8 cellular contexts compared by ENCODE assay signal in genomic region chr13:48411281-48412099, GRCh38. TPM values are rescaled to one million over a fixed set of nuclear protein-coding genes. Genes with fewer than 3 reads are reported as not detected.
DNase-seq lines count a peak whose midpoint lies in the region; ATAC-seq, FAIRE-seq and TF ChIP-seq lines count a peak whose summit lies in the region.

No MANE protein-coding gene starts in this region.

- peaks cover 12% of the 10 kb centered on the region for H3K4me1 ChIP-seq in effector memory CD4-positive, alpha-beta T cell (ENCODE audit: control insufficient read depth, insufficient read depth, low read length, poor library complexity, severe bottlenecking)
- H3K4me1 ChIP-seq in muscle layer of duodenum (ENCODE audit: control insufficient read depth in 1 of 2, insufficient read depth in 2 of 2, low read length in 2 of 2): no peaks in the 10 kb centered on the region

- no peaks in the 10 kb centered on the region for H3K27me3 ChIP-seq in effector memory CD4-positive, alpha-beta T cell (replicated peaks; ENCODE audit: control insufficient read depth, insufficient read depth, low read length, poor library complexity, severe bottlenecking)
- no peaks in the 10 kb centered on the region for H3K27me3 ChIP-seq in muscle layer of duodenum (ENCODE audit: low read depth, low read length)

- no peaks in the 10 kb centered on the region for H3K36me3 ChIP-seq in effector memory CD4-positive, alpha-beta T cell (ENCODE audit: control insufficient read depth, insufficient read depth, low read length)
- peaks cover 0 to 5% of the 10 kb centered on the region in 2 donors for H3K36me3 ChIP-seq in muscle layer of duodenum (ENCODE audit: control insufficient read depth in 1 of 2, insufficient read depth in 2 of 2, low read length in 2 of 2)

- peak overlapping the region; percentile 85 for H3K27ac ChIP-seq in effector memory CD4-positive, alpha-beta T cell (ENCODE audit: insufficient read depth, low read length, poor library complexity, severe bottlenecking)
- peak overlapping the region; percentile 95 for H3K27ac ChIP-seq in muscle layer of duodenum (ENCODE audit: low read length)

- FAIRE-seq in GM12892 (lab: Jason Lieb, UNC): no peak

- TF ChIP-seq CTCF in AG10803 (conservative IDR thresholded peaks at IDR 0.05; ENCODE audit: low read length): no peak

- H3K9me3 ChIP-seq in effector memory CD4-positive, alpha-beta T cell (ENCODE audit: control insufficient read depth, low read length): no peaks in the 10 kb centered on the region
- H3K9me3 ChIP-seq in muscle layer of duodenum (ENCODE audit: control insufficient read depth in 1 of 2, low read length in 2 of 2): no peaks in the 10 kb centered on the region

- ATAC-seq in GM21515 (IDR thresholded peaks at IDR 0.05; ENCODE audit: unreplicated experiment) (no peak), GM21381 (IDR thresholded peaks at IDR 0.05; ENCODE audit: unreplicated experiment) (no peak)

- in situ Hi-C loops in SK-MEL-5 (cut with HindIII; ENCODE audit: low pct_unique_long_range_greater_than_20kb, low sequenced_read_pairs): no loop called here

- no peak for TF ChIP-seq POLR2A in GM12892 (IDR thresholded peaks at IDR 0.05; ENCODE audit: low read depth, low read length)

- H3K4me3 ChIP-seq in AG10803 (ENCODE audit: low read length) (peak overlapping the region; percentile 66), muscle layer of duodenum (ENCODE audit: low read depth in 1 of 2, low read length in 2 of 2) (peak overlapping the region; percentile 70 to 92)
- peak overlapping the region; percentile 80 for H3K4me3 ChIP-seq in effector memory CD4-positive, alpha-beta T cell (ENCODE audit: insufficient read depth, low read depth, low read length, poor library complexity, severe bottlenecking)

- DNase-seq in AG10803 (ENCODE audit: low read depth) (no peak), SK-MEL-5 (ENCODE audit: low read depth, low spot score) (peak; percentile 27), GM12892 (ENCODE audit: insufficient read length) (no peak), COLO829 (ENCODE audit: low spot score) (no peak)
- no peak for DNase-seq in effector memory CD4-positive, alpha-beta T cell

RNA-seq across cellular contexts. Expression of gene LPAR6, which starts 1.4 kb away (rescaled TPM):
- 31.0 and 32.2 TPM in 2 replicates for total RNA-seq in SK-MEL-5 (2014; rRNA removed; shearing (Covaris generic))
- polyA plus RNA-seq in SK-MEL-5 (2015; cell fraction: cytosol; rRNA removed): 13.0 and 16.4 TPM in 2 replicates
- polyA plus RNA-seq in SK-MEL-5 (2015; cell fraction: nucleus; rRNA removed): 147 and 156 TPM in 2 replicates
- 0.89 TPM for polyA plus RNA-seq in GM12892 (2012; ENCODE audit: missing spikeins)
